1 cellular context compared by ENCODE assay signal in the genomic region with DNA sequence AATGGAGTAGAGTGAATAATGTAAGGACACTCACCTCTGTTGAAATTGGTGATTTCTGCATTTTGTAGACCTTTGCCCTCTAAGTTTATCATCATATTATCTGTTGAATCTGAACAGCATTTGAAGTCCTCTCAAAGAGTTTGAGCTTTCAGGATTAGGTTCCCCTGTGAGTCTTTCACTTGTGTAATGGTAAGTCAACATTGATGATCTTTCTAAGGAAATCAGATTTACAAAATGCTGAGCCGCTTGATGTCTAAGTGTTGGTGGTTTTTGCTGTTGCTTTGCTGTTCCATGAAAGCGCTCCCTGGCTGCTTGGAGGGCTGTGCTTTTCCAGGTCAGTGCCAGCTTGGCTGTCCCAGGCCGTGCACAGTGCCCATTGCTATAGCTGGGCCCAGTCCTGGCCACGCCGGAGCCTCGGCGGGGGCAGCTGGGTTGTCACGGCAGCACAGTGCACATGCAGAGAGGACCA.
TF ChIP-seq lines count a peak whose summit lies in the region.

No MANE protein-coding gene starts in this region.

TF ChIP-seq in A549, 52 proteins besides CTCF, POLR2A, EP300 and RAD21:
- TF ChIP-seq HOXB5 (CRISPR knock-in tag; IDR thresholded peaks at IDR 0.05): no peak
TF ChIP-seq in A549: peak in this region for 0.
